ENCODE assay signal across 28 cellular contexts in genomic region chr10:20945546-20946332, GRCh38. TPM values are rescaled to one million over a fixed set of nuclear protein-coding genes. Genes with fewer than 3 reads are reported as not detected.
A peak's percentile ranks its signal among the peaks of the same experiment; 100 is the strongest.
DNase-seq lines count a peak whose midpoint lies in the region; ATAC-seq, FAIRE-seq and TF ChIP-seq lines count a peak whose summit lies in the region.
"Had no signal": no experiment of that assay in that cellular context is flagged by ENCODE, and none has a peak within 500 bp of the region (broad histone marks: within the 10 kb centered on the region; RNA-seq: fewer than 3 reads in every experiment).

No MANE protein-coding gene starts in this region.

- intact Hi-C loops in K562 (cut with micrococcal nuclease) (no loop called here), left colon (cut with DNase I, micrococcal nuclease) (no loop called here)

- no peak overlapping the region for H3K4me3 ChIP-seq in K562
- H3K4me3 ChIP-seq: BLaER1, GM12878 had no signal

- H3K9me1 ChIP-seq in K562 (ENCODE audit: control insufficient read depth, insufficient read depth, low read length): no peaks in the 10 kb centered on the region

- TF ChIP-seq RAD21 in K562 (CRISPR knock-in tag; conservative IDR thresholded peaks at IDR 0.05 in 1 of 2, IDR thresholded peaks at IDR 0.05 in 1 of 2): no peak

- no peak for FAIRE-seq in K562 (lab: Jason Lieb, UNC)
- FAIRE-seq: A204.1, GM12878, GM12892, GM18507, GM19239 had no signal

- ATAC-seq in K562 (no peak), left lobe of liver (peak; percentile 82), left colon (no peak)
- no peak for ATAC-seq in stimulated activated naive CD8-positive, alpha-beta T cell treated with anti-CD3 and anti-CD28 coated beads, Interleukin-15, Interleukin-2, amounts not matched to agents 100 U/mL and 50 U/mL, for 24 hours
- ATAC-seq: GM12878 had no signal

- 29% methylated on average over 9 of the region's 9 CpGs for WGBS in K562 (ENCODE audit: insufficient coverage, low coverage, missing lambda C conversion rate)

- no peak overlapping the region for H3K4me2 ChIP-seq in K562 (ENCODE audit: insufficient read depth, low read length)
- H3K4me2 ChIP-seq: BLaER1 had no signal

- no peak overlapping the region for H3K27ac ChIP-seq in K562 (ENCODE audit: extremely low read depth, low read depth, low read length)
- H3K27ac ChIP-seq: BLaER1 had no signal

- TF ChIP-seq CTCF in K562 (IDR thresholded peaks at IDR 0.05 in 2 of 3, conservative IDR thresholded peaks at IDR 0.05 in 1 of 3; ENCODE audit: insufficient read depth in 2 of 3, low read depth in 1 of 3, low read length in 3 of 3): no peak

- no peak overlapping the region for H3K9ac ChIP-seq in K562 (ENCODE audit: insufficient read depth in 1 of 2, low read depth in 2 of 2, low read length in 2 of 2)
- H3K9ac ChIP-seq: BLaER1 had no signal

- no peaks in the 10 kb centered on the region for H4K20me1 ChIP-seq in K562 (replicated peaks; ENCODE audit: control insufficient read depth, insufficient read depth, low read length)
- H4K20me1 ChIP-seq: BLaER1 had no signal

- no peak for TF ChIP-seq EP300 in K562 (IDR thresholded peaks at IDR 0.05; ENCODE audit: low read length)

- no peaks in the 10 kb centered on the region for H3K79me2 ChIP-seq in K562 (ENCODE audit: control insufficient read depth, insufficient read depth, low read length)

- no TSS peak for BruUV-seq in K562 (replicated peaks; lab: Mats Ljungman, UMichigan)

- no peaks in the 10 kb centered on the region for H3K9me3 ChIP-seq in K562 (replicated peaks; ENCODE audit: control insufficient read depth, insufficient read depth, low read depth, low read length)
- H3K9me3 ChIP-seq: BE2C, BLaER1 had no signal

- no peaks in the 10 kb centered on the region for H3K36me3 ChIP-seq in K562 (ENCODE audit: control insufficient read depth, insufficient read depth, low read length)
- H3K36me3 ChIP-seq: BE2C, BLaER1 had no signal

- POLR2A ChIA-PET in HEK293T (lab: Yijun Ruan, JAX) (no interaction called here), K562 (lab: Yijun Ruan, JAX) (no interaction called here)

- CTCF ChIA-PET in HEK293T (lab: Yijun Ruan, JAX): no interaction called here
- CTCF ChIA-PET in K562 (lab: Yijun Ruan, JAX; ENCODE audit: low intra/inter-chr PET ratio): no interaction called here

- DNase-seq in HEK293T (ENCODE audit: extremely low spot score): no peak
- no peak for DNase-seq in K562 (ENCODE audit: extremely low read depth in 1 of 4, low spot score in 3 of 4)
- DNase-seq in left lobe of liver (ENCODE audit: low spot score): no peak
- DNase-seq in putamen (ENCODE audit: low spot score): peak; percentile 4
- no peak for DNase-seq in left colon
- no peak for DNase-seq in stimulated activated naive CD8-positive, alpha-beta T cell treated with anti-CD3 and anti-CD28 coated beads, Interleukin-15, Interleukin-2, amounts not matched to agents 100 U/mL and 50 U/mL, for 24 hours
- DNase-seq in activated CD8-positive, alpha-beta memory T cell treated with anti-CD3 and anti-CD28 coated beads, Interleukin-2, amount 50 U/mL, for 4 hours: no peak
- DNase-seq: 8988T; ACHN; BE2C; C1 segment of cervical spinal cord; CD4-positive, alpha-beta memory T cell; CD4-positive, CD25-positive, alpha-beta regulatory T cell; CD8-positive, alpha-beta memory T cell; COR-L47; DMS 273 treated with DMSO at 0.1 percent for 48 hours; DMS153; DMS53; DMS79; DND-41; EL; GDM1 had no signal

- in situ Hi-C loops in K562 (cut with MboI): no loop called here

- no peak overlapping the region for H2AFZ ChIP-seq in K562 (ENCODE audit: low read depth, low read length)

- no peak for TF ChIP-seq POLR2A in K562 (conservative IDR thresholded peaks at IDR 0.05)

- H3K4me1 ChIP-seq in K562 (replicated peaks in 1 of 2; ENCODE audit: control insufficient read depth in 2 of 2, insufficient read depth in 2 of 2, low read length in 2 of 2): no peaks in the 10 kb centered on the region; a peak in 1 of 5 replicates

- no peaks in the 10 kb centered on the region for H3K27me3 ChIP-seq in K562 (ENCODE audit: control insufficient read depth in 2 of 2, insufficient read depth in 2 of 2, low read length in 2 of 2)
- H3K27me3 ChIP-seq: BE2C, BLaER1 had no signal

TF ChIP-seq in HEK293T, 16 proteins besides CTCF, POLR2A, EP300 and RAD21:
- TF ChIP-seq PKNOX1 (IDR thresholded peaks at IDR 0.05) (peak; percentile 63; the same call in 1 of the 2 replicates), TARDBP (IDR thresholded peaks at IDR 0.05) (no peak)

TF ChIP-seq in K562, 482 proteins besides CTCF, POLR2A, EP300 and RAD21:
- TF ChIP-seq PKNOX1 (IDR thresholded peaks at IDR 0.05) (peak; percentile 65), ZNF282 (CRISPR knock-in tag; IDR thresholded peaks at IDR 0.05) (no peak)
TF ChIP-seq in K562: peak in this region for 1.

RNA-seq across cellular contexts. Expression of gene NEBL, which starts 48.6 kb away (rescaled TPM):
- 5.5 and 30.8 TPM in 2 replicates for total RNA-seq in K562 (2011; cell fraction: chromatin; rRNA removed; ENCODE audit: low replicate concordance)
- 2.7 and 8.0 TPM in 2 replicates for total RNA-seq in K562 (2011; cell fraction: nucleolus; rRNA removed)
- 15.3 and 18.3 TPM in 2 replicates for total RNA-seq in K562 (2011; cell fraction: nucleoplasm; rRNA removed)
- total RNA-seq in K562 (2014; rRNA removed) (11.1 and 11.2 TPM in 2 replicates), K562 (2014; rRNA removed; fragmentation: Illumina TruSeq; extraction: Trizol) (14.6 and 16.5 TPM in 2 replicates), K562 (2015; rRNA removed; fragmentation: Illumina TruSeq; extraction: Trizol) (8.0 and 8.7 TPM in 2 replicates), K562 (2021) (10.0 and 12.5 TPM in 2 replicates), left lobe of liver (1.2 TPM), left colon (10 to 100 TPM; 15.5 to 17.9 TPM)
- polyA plus RNA-seq in K562 (2011; rRNA removed) (0.73 and 0.82 TPM in 2 replicates), K562 (2014; fragmentation: Illumina TruSeq; extraction: Trizol) (9.5 and 9.8 TPM in 2 replicates), K562 (2014; fragmentation: Nextera tagmentation; extraction: Ambion mirVana) (1 to 10 TPM; 2.3 to 3.0 TPM), K562 (2014; rRNA removed) (10.7 and 11.7 TPM in 2 replicates)
- polyA plus RNA-seq in K562 (2011; cell fraction: cytosol; rRNA removed): 0.37 and 0.43 TPM in 2 replicates
- 1.1 and 1.3 TPM in 2 replicates for polyA plus RNA-seq in K562 (2011; cell fraction: nucleus; rRNA removed)
- 10.3 and 38.0 TPM in 2 replicates for polyA plus RNA-seq in K562 (2012)
- polyA minus RNA-seq in K562 (2011; rRNA and poly(A)+ RNA removed): 1.9 and 2.8 TPM in 2 replicates
- polyA minus RNA-seq in K562 (2011; cell fraction: cytosol; rRNA and poly(A)+ RNA removed): 0.67 and 0.73 TPM in 2 replicates
- 2.2 and 4.2 TPM in 2 replicates for polyA minus RNA-seq in K562 (2011; cell fraction: nucleus; rRNA and poly(A)+ RNA removed)
- total RNA-seq: CD4-positive, alpha-beta memory T cell had no signal
- polyA plus RNA-seq: CD4-positive, alpha-beta memory T cell; CD8-positive, alpha-beta memory T cell had no signal
